17 cellular contexts compared by ENCODE assay signal in the genomic region with DNA sequence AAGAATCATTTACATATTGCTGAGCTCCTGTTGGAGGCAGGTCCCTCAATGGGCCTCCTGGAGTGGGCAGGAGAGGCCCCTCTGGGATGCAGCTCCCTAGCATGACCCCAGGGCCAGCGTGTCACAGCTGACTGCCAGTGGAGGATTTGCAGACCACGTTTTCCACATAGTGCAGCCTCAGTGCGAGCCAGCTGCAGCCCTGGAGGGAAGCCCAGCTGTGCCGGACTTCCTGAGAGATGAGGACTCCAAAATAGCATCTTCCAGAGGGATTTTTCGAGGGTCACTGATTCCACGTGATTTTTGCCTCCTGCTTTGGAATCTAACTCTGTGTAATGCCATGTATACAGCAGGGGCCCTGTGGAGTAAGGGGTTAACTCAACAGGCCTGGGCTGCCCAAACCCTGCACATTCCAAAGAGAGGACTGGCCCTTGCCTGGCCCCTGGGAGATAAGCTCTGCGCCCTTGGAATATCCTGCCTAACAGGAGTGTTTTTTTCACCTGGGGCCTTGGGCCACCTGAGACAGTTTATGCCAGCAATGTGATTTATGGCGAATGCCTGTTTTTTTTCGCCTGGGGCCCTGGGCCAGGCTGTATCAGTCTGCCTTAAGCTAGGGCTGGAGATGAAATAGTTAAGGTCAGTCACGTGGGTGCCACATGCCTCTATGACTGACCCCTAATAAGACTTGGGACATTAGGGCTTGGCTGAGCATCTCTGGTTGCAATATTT. TPM values are rescaled to one million over a fixed set of nuclear protein-coding genes. Genes with fewer than 3 reads are reported as not detected.
A peak's percentile ranks its signal among the peaks of the same experiment; 100 is the strongest.
DNase-seq lines count a peak whose midpoint lies in the region; ATAC-seq and TF ChIP-seq lines count a peak whose summit lies in the region.
"Had no signal": no experiment of that assay in that cellular context is flagged by ENCODE, and none has a peak within 500 bp of the region (broad histone marks: within the 10 kb centered on the region; RNA-seq: fewer than 3 reads in every experiment).

No MANE protein-coding gene starts in this region.

- H2AK5ac ChIP-seq in mesendoderm (ENCODE audit: low read length) = no peak overlapping the region

- peaks cover 39% of the 10 kb centered on the region for H3K4me1 Mint-ChIP-seq in glutamatergic neuron (ENCODE audit: low read depth, unreplicated experiment)
- H3K4me1 Mint-ChIP-seq: activated CD4-positive, alpha-beta T cell treated with anti-CD3 and anti-CD28 coated beads for 36 hours; activated naive CD8-positive, alpha-beta T cell treated with anti-CD3 and anti-CD28 coated beads, Interleukin-2, amount 50 U/mL, for 24 hours had no signal

- no peak overlapping the region for H4K8ac ChIP-seq in mesendoderm (ENCODE audit: low read depth, low read length)

- H2BK5ac ChIP-seq in mesendoderm (ENCODE audit: low read length) = no peak overlapping the region

- peaks cover 8% of the 10 kb centered on the region for H3K9me3 ChIP-seq in adipocyte (ENCODE audit: control insufficient read depth, low read length)
- no peaks in the 10 kb centered on the region for H3K9me3 ChIP-seq in upper lobe of right lung

- H3K18ac ChIP-seq in mesendoderm (ENCODE audit: low read length) = no peak overlapping the region

- no peaks in the 10 kb centered on the region for H3K36me3 Mint-ChIP-seq in glutamatergic neuron (ENCODE audit: unreplicated experiment)

- H3K9me3 Mint-ChIP-seq in glutamatergic neuron (ENCODE audit: unreplicated experiment) = peaks cover 7% of the 10 kb centered on the region
- H3K9me3 Mint-ChIP-seq: activated naive CD8-positive, alpha-beta T cell treated with anti-CD3 and anti-CD28 coated beads, Interleukin-2, amount 50 U/mL, for 24 hours; T-helper 1 cell treated with Interleukin-12 subunit alpha and Interleukin-12 subunit beta and Interleukin-4 antibody, amounts not matched to agents 30 μg/mL and 1 μg/mL, for 36 hours had no signal

- no peak overlapping the region for H3K27ac Mint-ChIP-seq in glutamatergic neuron (ENCODE audit: unreplicated experiment)
- H3K27ac Mint-ChIP-seq: activated CD4-positive, alpha-beta T cell treated with anti-CD3 and anti-CD28 coated beads for 36 hours; activated naive CD8-positive, alpha-beta T cell treated with anti-CD3 and anti-CD28 coated beads, Interleukin-2, amount 50 U/mL, for 24 hours; T-helper 1 cell treated with Interleukin-12 subunit alpha and Interleukin-12 subunit beta and Interleukin-4 antibody, amounts not matched to agents 30 μg/mL and 1 μg/mL, for 36 hours had no signal

- H3K27me3 ChIP-seq in adipocyte (replicated peaks; ENCODE audit: control insufficient read depth, insufficient read depth, low read length) (peaks cover 18% of the 10 kb centered on the region), mesendoderm (ENCODE audit: insufficient read depth, low read length, poor library complexity) (no peaks in the 10 kb centered on the region), upper lobe of right lung (no peaks in the 10 kb centered on the region)

- WGBS in mesendoderm (ENCODE audit: extremely low coverage, insufficient coverage, low lambda C conversion rate) = no CpG with 5 or more reads among the region's 10 CpGs

- peak overlapping the region; percentile 5 for H3K27ac ChIP-seq in mesendoderm (ENCODE audit: low read depth, low read length)
- H3K27ac ChIP-seq in upper lobe of right lung = no peak overlapping the region
- H3K27ac ChIP-seq: C4-2B had no signal

- TF ChIP-seq CTCF in glutamatergic neuron (IDR thresholded peaks at IDR 0.05; ENCODE audit: partially characterized antibody, unreplicated experiment) = no peak
- no peak for TF ChIP-seq CTCF in upper lobe of right lung (IDR thresholded peaks at IDR 0.05)

- no peak overlapping the region for H4K5ac ChIP-seq in mesendoderm (ENCODE audit: low read length)

- H3K27me3 Mint-ChIP-seq in glutamatergic neuron (ENCODE audit: unreplicated experiment) = no peaks in the 10 kb centered on the region
- H3K27me3 Mint-ChIP-seq: activated CD4-positive, alpha-beta T cell treated with anti-CD3 and anti-CD28 coated beads for 36 hours had no signal

- H3K9ac ChIP-seq in adipocyte (ENCODE audit: low read length) (no peak overlapping the region), mesendoderm (ENCODE audit: low read length) (no peak overlapping the region)

- no peak overlapping the region for H3K4me3 Mint-ChIP-seq in glutamatergic neuron (ENCODE audit: unreplicated experiment)
- H3K4me3 Mint-ChIP-seq: activated CD4-positive, alpha-beta T cell treated with anti-CD3 and anti-CD28 coated beads for 36 hours; activated naive CD8-positive, alpha-beta T cell treated with anti-CD3 and anti-CD28 coated beads, Interleukin-2, amount 50 U/mL, for 24 hours; T-helper 1 cell treated with Interleukin-12 subunit alpha and Interleukin-12 subunit beta and Interleukin-4 antibody, amounts not matched to agents 30 μg/mL and 1 μg/mL, for 36 hours had no signal

- DNase-seq in adipocyte (ENCODE audit: low read depth) (peak; percentile 22), glutamatergic neuron (peak; percentile 41), mesendoderm (peak; percentile 54), upper lobe of right lung (no peak), NOMO-1 (lab: John Stamatoyannopoulos, UW; ENCODE audit: unreplicated experiment in 2 of 2) (no peak), mesenteric fat pad (ENCODE audit: low spot score) (no peak)
- DNase-seq: activated CD4-positive, alpha-beta T cell treated with anti-CD3 and anti-CD28 coated beads for 36 hours; activated naive CD8-positive, alpha-beta T cell treated with anti-CD3 and anti-CD28 coated beads, Interleukin-2, amount 50 U/mL, for 24 hours; activated T-cell treated with anti-CD3 and anti-CD28 coated beads, Interleukin-2, amount 50 U/mL, for 1 hour; DMS79 treated with DMSO at 0.1 percent for 48 hours; mammary epithelial cell; NCI-H1417 treated with DMSO at 0.1 percent for 48 hours; NCI-H446 treated with DMSO at 0.1 percent for 48 hours had no signal

- intact Hi-C loops in upper lobe of right lung (cut with DNase I) = no loop called here

- no peak overlapping the region for H3K56ac ChIP-seq in mesendoderm (ENCODE audit: low read length)

- H3K4me3 ChIP-seq in adipocyte (ENCODE audit: low read length) (no peak overlapping the region), mesendoderm (ENCODE audit: low read length) (no peak overlapping the region), upper lobe of right lung (no peak overlapping the region)

- H3K79me2 ChIP-seq in mesendoderm (ENCODE audit: control insufficient read depth, insufficient read depth, low read length) = no peaks in the 10 kb centered on the region

- no peak overlapping the region for H3K4me2 ChIP-seq in mesendoderm (ENCODE audit: low read length)

- no peak overlapping the region for H3K4ac ChIP-seq in mesendoderm (ENCODE audit: low read depth, low read length)

- no peak overlapping the region for H3K23ac ChIP-seq in mesendoderm (ENCODE audit: low read length)

- no peaks in the 10 kb centered on the region for H3K79me1 ChIP-seq in mesendoderm (ENCODE audit: low read length)

- H3K36me3 ChIP-seq in adipocyte (ENCODE audit: control insufficient read depth, insufficient read depth, low read length, severe bottlenecking) = no peaks in the 10 kb centered on the region
- H3K36me3 ChIP-seq in mesendoderm (ENCODE audit: control insufficient read depth, insufficient read depth, low read length) = no peaks in the 10 kb centered on the region
- no peaks in the 10 kb centered on the region for H3K36me3 ChIP-seq in upper lobe of right lung

- ATAC-seq in upper lobe of right lung (peak; percentile 34), GM21390 (IDR thresholded peaks at IDR 0.05; ENCODE audit: unreplicated experiment) (no peak)
- ATAC-seq: activated CD4-positive, alpha-beta T cell treated with anti-CD3 and anti-CD28 coated beads for 36 hours; activated naive CD8-positive, alpha-beta T cell treated with anti-CD3 and anti-CD28 coated beads, Interleukin-2, amount 50 U/mL, for 24 hours; HCT116 had no signal

- no peak overlapping the region for H2BK120ac ChIP-seq in mesendoderm (ENCODE audit: low read depth, low read length)

- H2BK15ac ChIP-seq in mesendoderm (replicated peaks; ENCODE audit: low read depth) = no peak overlapping the region

- peaks cover 11% of the 10 kb centered on the region for H3K4me1 ChIP-seq in adipocyte (ENCODE audit: control insufficient read depth, insufficient read depth, low read length)
- H3K4me1 ChIP-seq in mesendoderm (ENCODE audit: control insufficient read depth, low read depth, low read length) = no peaks in the 10 kb centered on the region
- H3K4me1 ChIP-seq in upper lobe of right lung = peaks cover 5% of the 10 kb centered on the region

RNA-seq across cellular contexts. Expression of a gene that starts 47.4 kb away (rescaled TPM):
- total RNA-seq in glutamatergic neuron (ENCODE audit: unreplicated experiment) (3.2 TPM), upper lobe of right lung (42.4 TPM), mesenteric fat pad (26.1 TPM)
- polyA plus RNA-seq in mesendoderm (2013, experiment 1 of 2) = 4.8 TPM
- polyA plus RNA-seq in mesendoderm (2013, experiment 2 of 2) = 4.6 TPM

Comparison
In these comparisons a context has a peak if more than half of its experiments do, and no peak if none do; other contexts are left out.
1. DNase-seq: peak in adipocyte (single experiment), glutamatergic neuron (single experiment) and mesendoderm (single experiment); none in upper lobe of right lung (single experiment), NOMO-1 (0 of 2) and mesenteric fat pad (single experiment).